Comparison of ENCODE assay signal across 10 cellular contexts in the genomic region with DNA sequence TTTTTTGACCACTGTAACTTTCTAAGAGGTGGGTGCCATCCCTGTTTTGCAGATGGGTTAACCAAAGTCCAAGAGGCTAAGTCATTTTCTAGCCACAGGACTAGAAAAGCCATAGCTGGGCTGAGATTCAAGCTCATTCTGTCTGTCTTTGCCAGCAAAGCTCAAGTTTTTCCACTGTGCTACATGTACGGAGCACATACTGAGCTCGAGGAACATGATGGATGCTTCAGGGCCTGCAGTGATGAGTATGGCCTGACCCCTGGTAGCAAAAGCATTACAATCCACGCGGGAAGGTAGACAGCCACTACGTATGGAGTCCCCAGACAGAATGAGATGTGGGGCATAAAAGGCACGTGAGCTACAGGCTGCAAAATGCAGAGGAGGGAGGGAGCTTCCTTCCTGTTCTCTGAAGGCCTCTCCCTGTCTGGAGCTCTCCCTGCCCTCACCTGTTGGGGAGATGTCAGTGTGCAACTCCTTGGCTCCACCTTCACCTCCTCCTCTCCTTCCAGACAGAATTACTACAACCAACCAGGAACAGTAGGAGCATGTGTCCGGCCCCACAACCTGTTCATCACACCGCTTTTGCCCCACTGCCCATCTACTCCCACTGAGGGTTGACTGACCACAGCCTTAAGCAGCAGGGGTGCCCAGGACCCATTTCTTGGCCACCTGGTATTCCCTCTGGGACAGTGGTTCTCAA. TPM values are rescaled to one million over a fixed set of nuclear protein-coding genes. Genes with fewer than 3 reads are reported as not detected.
DNase-seq lines count a peak whose midpoint lies in the region; FAIRE-seq and TF ChIP-seq lines count a peak whose summit lies in the region.
"Had no signal": no experiment of that assay in that cellular context is flagged by ENCODE, and none has a peak within 500 bp of the region (broad histone marks: within the 10 kb centered on the region; RNA-seq: fewer than 3 reads in every experiment).

No MANE protein-coding gene starts in this region.

- TF ChIP-seq CTCF in NB4 (IDR thresholded peaks at IDR 0.05; ENCODE audit: low read depth, low read length) (no peak), H1 (IDR thresholded peaks at IDR 0.05; ENCODE audit: control extremely low read depth in 1 of 3, insufficient read depth in 1 of 3, low read depth in 1 of 3, low read length in 3 of 3) (no peak)

- no peak overlapping the region for H3K4ac ChIP-seq in H1 (replicated peaks; ENCODE audit: insufficient read length, low read depth, low read length)
- peak overlapping the region; percentile 61 for H3K4ac ChIP-seq in trophoblast cell (ENCODE audit: low read depth, low read length)

- H2AFZ ChIP-seq in H1 (ENCODE audit: low read length) (no peak overlapping the region), trophoblast cell (ENCODE audit: insufficient read depth, low read length, poor library complexity) (no peak overlapping the region)

- peaks cover 51% of the 10 kb centered on the region for H3K79me1 ChIP-seq in H1 (ENCODE audit: low read depth, low read length)
- peaks cover under 1% of the 10 kb centered on the region for H3K79me1 ChIP-seq in trophoblast cell (ENCODE audit: low read length)

- H2BK5ac ChIP-seq in H1 (ENCODE audit: low read depth, low read length), result peak overlapping the region; percentile 49; the same call in 1 of the 2 replicates
- H2BK5ac ChIP-seq in trophoblast cell (ENCODE audit: low read depth, low read length, poor library complexity), result no peak overlapping the region

- FAIRE-seq in GM19239 (lab: Jason Lieb, UNC) (peak; percentile 72), H1 (lab: Jason Lieb, UNC) (no peak)

- H3K14ac ChIP-seq in H1 (ENCODE audit: insufficient read length) (no peak overlapping the region), trophoblast cell (ENCODE audit: low read length) (no peak overlapping the region)

- peak overlapping the region; percentile 13; the same call in 1 of the 2 replicates for H2BK20ac ChIP-seq in H1 (ENCODE audit: low read length)

- H3K9me3 ChIP-seq in H1 (ENCODE audit: insufficient read depth in 2 of 2, low read depth in 1 of 2, low read length in 1 of 2) (no peaks in the 10 kb centered on the region), trophoblast cell (ENCODE audit: insufficient read depth, low read depth, low read length) (no peaks in the 10 kb centered on the region)

- no peak overlapping the region for H3K4me3 ChIP-seq in NB4 (ENCODE audit: low read depth, low read length)
- peak overlapping the region in 1 of 4 experiments; percentile 14; a peak in 1 of 8 replicates for H3K4me3 ChIP-seq in H1 (ENCODE audit: extremely low read depth in 1 of 4, insufficient read depth in 2 of 4, low read depth in 3 of 4, low read length in 4 of 4)
- H3K4me3 ChIP-seq in trophoblast cell (ENCODE audit: low read depth, low read length), result no peak overlapping the region

- POLR2A ChIA-PET in H1 (lab: Charles Lee; ENCODE audit: partially characterized antibody), result interaction anchor here (0.6 to 3.5 kb wide), 6 partner anchors 10 to 58 kb away, joined by 3 to 19 read pairs (median 4); a partner anchor contains a TSS

- no peak overlapping the region for H2BK120ac ChIP-seq in H1 (replicated peaks; ENCODE audit: low read depth, low read length)
- no peak overlapping the region for H2BK120ac ChIP-seq in trophoblast cell (ENCODE audit: insufficient read depth, low read length, poor library complexity)

- TF ChIP-seq EP300 in H1 (IDR thresholded peaks at IDR 0.05; ENCODE audit: borderline replicate concordance in 1 of 2, low read depth in 2 of 2, low read length in 2 of 2), result no peak

- H3K27ac ChIP-seq in H1 (ENCODE audit: low read depth, low read length) (peak overlapping the region; percentile 37), trophoblast cell (ENCODE audit: low read depth, low read length) (no peak overlapping the region)

- H4K5ac ChIP-seq in H1 (ENCODE audit: insufficient read length, low read depth, low read length), result no peak overlapping the region

- peak overlapping the region; percentile 42 for H4K91ac ChIP-seq in H1 (replicated peaks; ENCODE audit: insufficient read length, low read length)
- H4K91ac ChIP-seq in trophoblast cell (ENCODE audit: low read depth, low read length), result no peak overlapping the region

- H2AK5ac ChIP-seq in H1 (ENCODE audit: low read depth, low read length) (peak overlapping the region; percentile 79; the same call in 1 of the 2 replicates), trophoblast cell (ENCODE audit: low read length) (no peak overlapping the region)

- TF ChIP-seq POLR2A in NB4 (IDR thresholded peaks at IDR 0.05; ENCODE audit: extremely low read depth, insufficient read length) (no peak), H1 (IDR thresholded peaks at IDR 0.05; ENCODE audit: control extremely low read depth in 1 of 2, low read depth in 2 of 2, low read length in 2 of 2) (no peak; a peak in 1 of 3 replicates)

- no peak for DNase-seq in GM19239 (ENCODE audit: insufficient read length, low spot score)
- DNase-seq in NB4 (ENCODE audit: low read depth), result peak; percentile 34
- DNase-seq in H1 (ENCODE audit: low read depth in 1 of 2, low spot score in 2 of 2), result no peak
- DNase-seq in trophoblast cell, result no peak
- no peak for DNase-seq in activated gamma-delta T cell treated with Interleukin-2 at 50 U/mL for 16 hours
- DNase-seq in NCI-H146 treated with DMSO at 0.1 percent for 48 hours (lab: John Stamatoyannopoulos, UW; ENCODE audit: unreplicated experiment), result no peak
- DNase-seq in SKM-1 treated with dmso at 0.1 percent for 144 hours (lab: John Stamatoyannopoulos, UW; ENCODE audit: unreplicated experiment), result no peak
- DNase-seq in NCI-H2081 (lab: John Stamatoyannopoulos, UW), result no peak
- DNase-seq: head of caudate nucleus, SHP77 treated with DMSO at 0.1 percent for 48 hours had no signal

- H3K4me1 ChIP-seq in H1 (replicated peaks in 1 of 4; ENCODE audit: control insufficient read depth in 3 of 4, insufficient read depth in 4 of 4, low read length in 3 of 4) (peaks cover 10 to 54% (median 42%) of the 10 kb centered on the region in 4 experiments), trophoblast cell (ENCODE audit: control insufficient read depth in 1 of 2, insufficient read depth in 2 of 2, low read length in 2 of 2) (peaks cover under 1 to 14% of the 10 kb centered on the region in 2 experiments)

- CTCF ChIA-PET in H1 (lab: Charles Lee; ENCODE audit: partially characterized antibody), result interaction anchor here (0.6 to 18.5 kb wide), 17 partner anchors 8 to 258 kb away, joined by 3 to 166 read pairs (median 5); a partner anchor contains a TSS

- H3K18ac ChIP-seq in H1 (ENCODE audit: extremely low read depth, low read length) (peak overlapping the region; percentile 60; the same call in 1 of the 2 replicates), trophoblast cell (ENCODE audit: low read length) (peak overlapping the region; percentile 22)

- peak overlapping the region; percentile 3; the same call in 1 of the 2 replicates for H2BK15ac ChIP-seq in H1 (ENCODE audit: low read length)

- WGBS in H1 (ENCODE audit: extremely low coverage in 1 of 2, insufficient coverage in 1 of 2, insufficient read length in 1 of 2, insufficient replicate concordance in 2 of 2, low coverage in 1 of 2, low lambda C conversion rate in 2 of 2, missing lambda C conversion rate in 1 of 2), 2 experiments, result 90% methylated on average over 8 of the region's 8 CpGs; no CpG with 5 or more reads in 1 of the 2 experiments
- WGBS in trophoblast cell (ENCODE audit: extremely low coverage, insufficient coverage, insufficient read length), result no CpG with 5 or more reads among the region's 8 CpGs

- H3K27me3 ChIP-seq in H1 (replicated peaks in 1 of 4; ENCODE audit: control insufficient read depth in 3 of 4, extremely low read depth in 1 of 4, insufficient read depth in 3 of 4, low read length in 3 of 4), result no peaks in the 10 kb centered on the region
- no peaks in the 10 kb centered on the region for H3K27me3 ChIP-seq in trophoblast cell (ENCODE audit: insufficient read depth, low read length)

- no peak for TF ChIP-seq RAD21 in H1 (IDR thresholded peaks at IDR 0.05 in 1 of 2, conservative IDR thresholded peaks at IDR 0.05 in 1 of 2; ENCODE audit: low read depth in 2 of 2, low read length in 2 of 2)

- H3K36me3 ChIP-seq in H1 (ENCODE audit: control insufficient read depth in 2 of 4, insufficient read depth in 4 of 4, low read length in 3 of 4) (no peaks in the 10 kb centered on the region), trophoblast cell (ENCODE audit: control insufficient read depth in 1 of 2, insufficient read depth in 2 of 2, low read length in 2 of 2) (peaks cover 8 to 13% of the 10 kb centered on the region in 2 experiments)

- H2BK12ac ChIP-seq in H1 (ENCODE audit: low read depth, low read length) (peak overlapping the region; percentile 46; the same call in 1 of the 2 replicates), trophoblast cell (ENCODE audit: low read length) (no peak overlapping the region)

- no peak overlapping the region for H4K8ac ChIP-seq in H1 (ENCODE audit: extremely low read depth, insufficient read depth, low read length)
- no peak overlapping the region for H4K8ac ChIP-seq in trophoblast cell (ENCODE audit: low read depth, low read length)

- H3K4me2 ChIP-seq in H1 (ENCODE audit: insufficient read depth in 1 of 2, low read depth in 2 of 2, low read length in 2 of 2), result peak overlapping the region in 1 of 2 experiments; percentile 28; a peak in 1 of 4 replicates
- H3K4me2 ChIP-seq in trophoblast cell (ENCODE audit: low read length), result no peak overlapping the region

- no peak overlapping the region for H4K12ac ChIP-seq in trophoblast cell (ENCODE audit: low read depth, low read length)

- H3K23ac ChIP-seq in H1 (ENCODE audit: insufficient read length), result no peak overlapping the region
- H3K23ac ChIP-seq in trophoblast cell (ENCODE audit: low read length), result no peak overlapping the region

- no peak overlapping the region for H3K9ac ChIP-seq in H1 (replicated peaks in 1 of 4; ENCODE audit: extremely low read depth in 1 of 4, low read depth in 3 of 4, low read length in 3 of 4)
- H3K9ac ChIP-seq in trophoblast cell (ENCODE audit: low read length), result no peak overlapping the region

- H3K23me2 ChIP-seq in H1 (ENCODE audit: low read depth, low read length), result no peaks in the 10 kb centered on the region

- peaks cover 4 to 16% of the 10 kb centered on the region in 2 experiments for H4K20me1 ChIP-seq in H1 (replicated peaks in 1 of 2; ENCODE audit: control insufficient read depth in 1 of 2, insufficient read depth in 2 of 2, low read length in 2 of 2)

- no peak overlapping the region for H3K56ac ChIP-seq in H1 (replicated peaks; ENCODE audit: insufficient read length, low read depth, low read length)

- H3K79me2 ChIP-seq in H1 (ENCODE audit: control insufficient read depth in 1 of 2, insufficient read depth in 2 of 2, low read length in 2 of 2) (peaks cover 0 to 100% of the 10 kb centered on the region in 2 experiments; a peak in 3 of 4 replicates), trophoblast cell (ENCODE audit: control insufficient read depth, insufficient read depth, low read length, poor library complexity) (peaks cover 11% of the 10 kb centered on the region)

RNA-seq across cellular contexts. Expression of a gene that starts 16.4 kb away (rescaled TPM):
- 16.9 and 17.1 TPM in 2 replicates for total RNA-seq in H1 (2021; fragmentation: NEBNext Ultra II Directional; extraction: Animal tissue kit (Norgen Biotek cat#: 25700))
- 15.2 and 15.3 TPM in 2 replicates for polyA plus RNA-seq in H1 (2011; rRNA removed)
- 11.4 TPM for polyA plus RNA-seq in H1 (2011; cell fraction: cytosol; rRNA removed)
- polyA plus RNA-seq in H1 (2011; cell fraction: nucleus; rRNA removed), result 17.8 TPM
- polyA plus RNA-seq in H1 (2012, experiment 1 of 2), result 13.9 to 16.3 TPM (median 15.0 TPM) in 4 replicates
- polyA plus RNA-seq in H1 (2012, experiment 2 of 2), result 12.2 TPM
- 20.7 TPM for polyA plus RNA-seq in H1 (2013, experiment 1 of 2)
- polyA plus RNA-seq in H1 (2013, experiment 2 of 2), result 21.2 TPM
- 20.2 and 21.4 TPM in 2 replicates for polyA minus RNA-seq in H1 (2011; rRNA and poly(A)+ RNA removed)
- polyA minus RNA-seq in H1 (2011; cell fraction: cytosol; rRNA and poly(A)+ RNA removed), result 8.9 TPM
- 23.5 TPM for polyA minus RNA-seq in H1 (2011; cell fraction: nucleus; rRNA and poly(A)+ RNA removed)
- polyA plus RNA-seq in trophoblast cell (2013), result 15.6 and 16.0 TPM in 2 replicates

RNA-seq across cellular contexts. Expression of a gene that starts 31.8 kb away (rescaled TPM):
- total RNA-seq in H1 (2021; fragmentation: NEBNext Ultra II Directional; extraction: Animal tissue kit (Norgen Biotek cat#: 25700)), result 0.71 and 1.1 TPM in 2 replicates
- polyA plus RNA-seq in H1 (2011; rRNA removed), result 0.09 and 0.32 TPM in 2 replicates
- 0.67 TPM for polyA plus RNA-seq in H1 (2011; cell fraction: cytosol; rRNA removed)
- 0.66 TPM for polyA plus RNA-seq in H1 (2011; cell fraction: nucleus; rRNA removed)
- 0.97 to 1.5 TPM (median 1.3 TPM) in 4 replicates for polyA plus RNA-seq in H1 (2012, experiment 1 of 2)
- 0.16 TPM for polyA plus RNA-seq in H1 (2012, experiment 2 of 2)
- polyA plus RNA-seq in H1 (2013, experiment 1 of 2), result 0.63 TPM
- 0.68 TPM for polyA plus RNA-seq in H1 (2013, experiment 2 of 2)
- 0.35 and 0.80 TPM in 2 replicates for polyA minus RNA-seq in H1 (2011; rRNA and poly(A)+ RNA removed)
- polyA minus RNA-seq in H1 (2011; cell fraction: cytosol; rRNA and poly(A)+ RNA removed), result 1.5 TPM
- polyA minus RNA-seq in H1 (2011; cell fraction: nucleus; rRNA and poly(A)+ RNA removed), result 2.1 TPM
- 0.68 and 0.77 TPM in 2 replicates for polyA plus RNA-seq in trophoblast cell (2013)

RNA-seq across cellular contexts. Expression of a gene that starts 52.9 kb away (rescaled TPM):
- 12.7 and 13.1 TPM in 2 replicates for total RNA-seq in H1 (2021; fragmentation: NEBNext Ultra II Directional; extraction: Animal tissue kit (Norgen Biotek cat#: 25700))
- 34.0 and 41.7 TPM in 2 replicates for polyA plus RNA-seq in H1 (2011; rRNA removed)
- 28.2 TPM for polyA plus RNA-seq in H1 (2011; cell fraction: cytosol; rRNA removed)
- polyA plus RNA-seq in H1 (2011; cell fraction: nucleus; rRNA removed), result 20.6 TPM
- polyA plus RNA-seq in H1 (2012, experiment 1 of 2), result 17.5 to 19.3 TPM (median 17.6 TPM) in 4 replicates
- polyA plus RNA-seq in H1 (2012, experiment 2 of 2), result 23.3 TPM
- 12.6 TPM for polyA plus RNA-seq in H1 (2013, experiment 1 of 2)
- polyA plus RNA-seq in H1 (2013, experiment 2 of 2), result 11.7 TPM
- 19.5 and 23.4 TPM in 2 replicates for polyA minus RNA-seq in H1 (2011; rRNA and poly(A)+ RNA removed)
- 6.8 TPM for polyA minus RNA-seq in H1 (2011; cell fraction: cytosol; rRNA and poly(A)+ RNA removed)
- polyA minus RNA-seq in H1 (2011; cell fraction: nucleus; rRNA and poly(A)+ RNA removed), result 16.5 TPM
- polyA plus RNA-seq in trophoblast cell (2013), result 1.3 TPM in 2 replicates
